In genomic region chr1:38331496-38332210, GRCh38 we compare ENCODE assay signal across 22 cellular contexts.
"Had no signal": no experiment of that assay in that cellular context is flagged by ENCODE, and none has a peak within 500 bp of the region (broad histone marks: within the 10 kb centered on the region; RNA-seq: fewer than 3 reads in every experiment).

No MANE protein-coding gene starts in this region.

- H3K9me3 ChIP-seq: left ventricle myocardium inferior, ovary, stomach, testis, thyroid gland, transverse colon, upper lobe of left lung, vagina had no signal

- ATAC-seq: natural killer cell; right cardiac atrium; sciatic nerve; stimulated activated naive B cell treated with anti-CD40 and anti-IgM and Interleukin-4, amounts not matched to agents 10 μg/mL and 1 μg/mL and 100 μg/mL, for 72 hours; stimulated activated naive CD8-positive, alpha-beta T cell treated with anti-CD3 and anti-CD28 coated beads, Interleukin-15, Interleukin-2, amounts not matched to agents 100 U/mL and 50 U/mL, for 24 hours had no signal

- H3K4me3 ChIP-seq: left ventricle myocardium inferior, lung, ovary, skin epidermis, stomach, testis, thyroid gland, transverse colon, upper lobe of left lung, vagina had no signal

- DNase-seq: hippocampal formation; kidney; left ventricle myocardium inferior; naive B cell; natural killer cell; ovary; right cardiac atrium; stimulated activated CD4-positive, alpha-beta T cell treated with anti-CD3 and anti-CD28 coated beads, Interleukin-12 subunit alpha, Interleukin-12 subunit beta, amount 100 ng/mL, for 4 hours; stimulated activated CD4-positive, alpha-beta T cell treated with anti-CD3 and anti-CD28 coated beads, Interleukin-15, amount 100 ng/mL, for 24 hours; stimulated activated CD4-positive, alpha-beta T cell treated with anti-CD3 and anti-CD28 coated beads, Interleukin-2, amount 100 ng/mL, for 24 hours; stimulated activated CD4-positive, alpha-beta T cell treated with anti-CD3 and anti-CD28 coated beads, Interleukin-4, amount 100 ng/mL, for 1 hour; stimulated activated naive B cell treated with anti-CD40 and anti-IgM and Interleukin-4, amounts not matched to agents 10 μg/mL and 1 μg/mL and 100 μg/mL, for 72 hours; stimulated activated naive CD8-positive, alpha-beta T cell treated with anti-CD3 and anti-CD28 coated beads, Interleukin-15, Interleukin-2, amounts not matched to agents 100 U/mL and 50 U/mL, for 24 hours; stomach; testis; thyroid gland; transverse colon had no signal

- H3K27ac ChIP-seq: left ventricle myocardium inferior, ovary, stomach, testis, thyroid gland, transverse colon, upper lobe of left lung, vagina had no signal

- H3K4me1 ChIP-seq: left ventricle myocardium inferior, stomach, transverse colon, vagina had no signal

- H3K36me3 ChIP-seq: left ventricle myocardium inferior, ovary, stomach, thyroid gland, transverse colon, upper lobe of left lung, vagina had no signal

- H3K27me3 ChIP-seq: ovary, testis, thyroid gland, upper lobe of left lung, vagina had no signal
